8 cellular contexts compared by ENCODE assay signal in genomic region chr9:128947423-128948310, GRCh38. TPM values are rescaled to one million over a fixed set of nuclear protein-coding genes. Genes with fewer than 3 reads are reported as not detected.
DNase-seq lines count a peak whose midpoint lies in the region; ATAC-seq, FAIRE-seq and TF ChIP-seq lines count a peak whose summit lies in the region.

Gene DOLK, minus strand, starts transcription at chr9:128947603. Its CDS starts 300 bp downstream, at chr9:128947303.
Gene NUP188, plus strand, starts transcription at chr9:128947699. Its CDS starts 21 bp downstream, at chr9:128947720.

- no peaks in the 10 kb centered on the region for H3K4me1 ChIP-seq in Loucy (ENCODE audit: insufficient read depth, low read length, poor library complexity, severe bottlenecking)

- peaks cover 58% of the 10 kb centered on the region for H3K4me1 Mint-ChIP-seq in stimulated activated naive CD8-positive, alpha-beta T cell treated with anti-CD3 and anti-CD28 coated beads, Interleukin-15, amount 100 ng/mL, for 72 hours

- TF ChIP-seq EP300 in neural cell (conservative IDR thresholded peaks at IDR 0.05; ENCODE audit: poor library complexity, severe bottlenecking): peak; percentile 51

- H3K9me3 Mint-ChIP-seq in stimulated activated naive CD8-positive, alpha-beta T cell treated with anti-CD3 and anti-CD28 coated beads, Interleukin-15, amount 100 ng/mL, for 72 hours: no peaks in the 10 kb centered on the region

- H4K20me1 ChIP-seq in Loucy (ENCODE audit: insufficient read depth, low read length, poor library complexity, severe bottlenecking) (no peaks in the 10 kb centered on the region), neural cell (ENCODE audit: insufficient read depth) (no peaks in the 10 kb centered on the region)

- TF ChIP-seq RAD21 in neural cell (conservative IDR thresholded peaks at IDR 0.05): no peak

- H3K27me3 Mint-ChIP-seq in stimulated activated naive CD8-positive, alpha-beta T cell treated with anti-CD3 and anti-CD28 coated beads, Interleukin-15, amount 100 ng/mL, for 72 hours: no peaks in the 10 kb centered on the region

- no peak for FAIRE-seq in H54 (lab: Jason Lieb, UNC)

- no peaks in the 10 kb centered on the region for H3K9me2 ChIP-seq in Loucy (replicated peaks; ENCODE audit: low read depth, low read length)
- H3K9me2 ChIP-seq in neural cell (ENCODE audit: insufficient read depth, low read length): no peaks in the 10 kb centered on the region

- DNase-seq in ELR (ENCODE audit: low read depth): peak; percentile 96
- DNase-seq in H54 (ENCODE audit: insufficient read length, low spot score): peak; percentile 97
- DNase-seq in SHP77 treated with DMSO at 0.1 percent for 48 hours (lab: John Stamatoyannopoulos, UW): peak; percentile 37
- DNase-seq in activated effector memory CD4-positive, alpha-beta T cell treated with anti-CD3 and anti-CD28 coated beads, Interleukin-2, amount 50 U/mL, for 16 hours: peak; percentile 100
- DNase-seq in fibroblast of the conjunctiva (ENCODE audit: low read depth): peak; percentile 74
- peak; percentile 98 to 99 for DNase-seq in stimulated activated naive CD8-positive, alpha-beta T cell treated with anti-CD3 and anti-CD28 coated beads, Interleukin-15, amount 100 ng/mL, for 72 hours

- no peaks in the 10 kb centered on the region for H3K27me3 ChIP-seq in Loucy (ENCODE audit: insufficient read depth, low read length, poor library complexity, severe bottlenecking)
- no peaks in the 10 kb centered on the region for H3K27me3 ChIP-seq in neural cell (ENCODE audit: insufficient read depth, low read depth, low read length)

- H3K4me3 Mint-ChIP-seq in stimulated activated naive CD8-positive, alpha-beta T cell treated with anti-CD3 and anti-CD28 coated beads, Interleukin-15, amount 100 ng/mL, for 72 hours: peak within 1 kb of the TSS; percentile 99

- H3K4me2 ChIP-seq in Loucy (ENCODE audit: low read depth, low read length, poor library complexity, severe bottlenecking) (peak within 1 kb of the TSS; percentile 73), neural cell (ENCODE audit: low read length) (peak within 1 kb of the TSS; percentile 99)

- H3K27ac ChIP-seq in neural cell (ENCODE audit: low read length): peak within 1 kb of the TSS; percentile 85

- H3K4me3 ChIP-seq in Loucy (ENCODE audit: low read length, poor library complexity, severe bottlenecking): peak within 1 kb of the TSS; percentile 93
- H3K4me3 ChIP-seq in neural cell (ENCODE audit: low read length): peak within 1 kb of the TSS; percentile 95

- TF ChIP-seq CTCF in Loucy (conservative IDR thresholded peaks at IDR 0.05; ENCODE audit: low read length) (no peak), neural cell (IDR thresholded peaks at IDR 0.05; ENCODE audit: poor library complexity, severe bottlenecking) (no peak)

- peak within 1 kb of the TSS; percentile 91 for H3K9ac ChIP-seq in Loucy (ENCODE audit: low read depth, low read length, poor library complexity, severe bottlenecking)
- peak within 1 kb of the TSS; percentile 88 for H3K9ac ChIP-seq in neural cell (ENCODE audit: low read length)

- H3K79me2 ChIP-seq in Loucy (ENCODE audit: insufficient read depth, low read length) (peaks cover 24% of the 10 kb centered on the region), neural cell (replicated peaks; ENCODE audit: insufficient read depth, low read length) (peaks cover 5% of the 10 kb centered on the region)

- H3K9me3 ChIP-seq in Loucy (ENCODE audit: insufficient read depth, low read depth, low read length) (no peaks in the 10 kb centered on the region), neural cell (ENCODE audit: low read length) (no peaks in the 10 kb centered on the region)

- peak within 1 kb of the TSS; percentile 86 for H2AFZ ChIP-seq in Loucy (ENCODE audit: low read length)
- H2AFZ ChIP-seq in neural cell (ENCODE audit: low read depth, low read length): peak within 1 kb of the TSS; percentile 98

- H3K27ac Mint-ChIP-seq in stimulated activated naive CD8-positive, alpha-beta T cell treated with anti-CD3 and anti-CD28 coated beads, Interleukin-15, amount 100 ng/mL, for 72 hours: peak within 1 kb of the TSS; percentile 98 to 100

- ATAC-seq in stimulated activated naive CD8-positive, alpha-beta T cell treated with anti-CD3 and anti-CD28 coated beads, Interleukin-15, amount 100 ng/mL, for 72 hours: peak; percentile 87

- H3K36me3 ChIP-seq in Loucy (ENCODE audit: insufficient read depth, low read length) (no peaks in the 10 kb centered on the region), neural cell (ENCODE audit: insufficient read depth, low read length) (no peaks in the 10 kb centered on the region)

- TF ChIP-seq POLR2A in H54 (IDR thresholded peaks at IDR 0.05; ENCODE audit: low read depth, low read length): peak; percentile 98

- no peaks in the 10 kb centered on the region for H3F3A ChIP-seq in Loucy (ENCODE audit: low read depth)
- H3F3A ChIP-seq in neural cell (ENCODE audit: insufficient read depth, low read length, poor library complexity, severe bottlenecking): no peaks in the 10 kb centered on the region

TF ChIP-seq in neural cell, 6 proteins besides CTCF, POLR2A, EP300 and RAD21:
- TF ChIP-seq TAF1 (IDR thresholded peaks at IDR 0.05; ENCODE audit: low read depth) (peak; percentile 97), REST (IDR thresholded peaks at IDR 0.05; ENCODE audit: borderline replicate concordance) (peak; percentile 94), SMC3 (conservative IDR thresholded peaks at IDR 0.05; ENCODE audit: poor library complexity) (no peak), EZH2 (IDR thresholded peaks at IDR 0.05; ENCODE audit: borderline replicate concordance, insufficient read depth, low read length, poor library complexity, severe bottlenecking) (no peak), MXI1 (conservative IDR thresholded peaks at IDR 0.05; ENCODE audit: poor library complexity, severe bottlenecking) (peak; percentile 93), POLR2AphosphoS5 (IDR thresholded peaks at IDR 0.05) (peak; percentile 97)

RNA-seq across cellular contexts. Expression of gene DOLK, which starts in this region (rescaled TPM):
- 11.3 and 14.4 TPM in 2 replicates for polyA plus RNA-seq in neural cell
- 22.9 and 28.7 TPM in 2 replicates for polyA minus RNA-seq in neural cell

RNA-seq across cellular contexts. Expression of gene NUP188, which starts in this region (rescaled TPM):
- polyA plus RNA-seq in neural cell: 21.2 and 24.0 TPM in 2 replicates
- 49.7 and 62.0 TPM in 2 replicates for polyA minus RNA-seq in neural cell

Comparison
In these comparisons a context has a peak if more than half of its experiments do, and no peak if none do; other contexts are left out.
1. Peak in every context shown above with its lines: DNase-seq, ATAC-seq, H3K4me3 ChIP-seq and H3K27ac ChIP-seq.
2. DNase-seq: peak in every context shown above with its lines; median percentile 100 in activated effector memory CD4-positive, alpha-beta T cell treated with anti-CD3 and anti-CD28 coated beads, Interleukin-2, amount 50 U/mL, for 16 hours; 98 in stimulated activated naive CD8-positive, alpha-beta T cell treated with anti-CD3 and anti-CD28 coated beads, Interleukin-15, amount 100 ng/mL, for 72 hours; 97 in H54; 96 in ELR; 74 in fibroblast of the conjunctiva; 37 in SHP77 treated with DMSO at 0.1 percent for 48 hours.